Comparison of ENCODE assay signal across 23 cellular contexts in genomic region chr2:38534746-38535403, GRCh38.
DNase-seq lines count a peak whose midpoint lies in the region; ATAC-seq and TF ChIP-seq lines count a peak whose summit lies in the region.
"Had no signal": no experiment of that assay in that cellular context is flagged by ENCODE, and none has a peak within 500 bp of the region (broad histone marks: within the 10 kb centered on the region; RNA-seq: fewer than 3 reads in every experiment).

No MANE protein-coding gene starts in this region.

- no peaks in the 10 kb centered on the region for H3K9me3 Mint-ChIP-seq in activated naive CD8-positive, alpha-beta T cell (ENCODE audit: low read depth)
- no peaks in the 10 kb centered on the region for H3K9me3 Mint-ChIP-seq in activated naive CD8-positive, alpha-beta T cell treated with anti-CD3 and anti-CD28 coated beads for 36 hours
- H3K9me3 Mint-ChIP-seq in neural crest cell = no peaks in the 10 kb centered on the region
- H3K9me3 Mint-ChIP-seq: activated T-helper 1 cell treated with anti-CD3 and anti-CD28 coated beads, Interleukin-12 subunit alpha, Interleukin-12 subunit beta, Interleukin-2, Interleukin-4 antibody, amounts not matched to agents 30 ng/mL and 10 ng/mL and 1 ng/mL, durations not matched to agents 14 hours and 24 hours and 36 hours had no signal

- H3K4me3 ChIP-seq in fibroblast of mammary gland (ENCODE audit: control insufficient read depth, low read depth, low read length) (no peak overlapping the region), uterus (peak overlapping the region; percentile 45 to 50), BE2C (ENCODE audit: low read depth, low read length) (no peak overlapping the region)
- H3K4me3 ChIP-seq: cardiac muscle cell, GM12878 had no signal

- intact Hi-C loops in uterus (cut with DNase I; ENCODE audit: low total_unique reads) = loop anchor here (10.0 kb wide), 1 partner anchor 210 kb away; no protein-coding TSS in a partner anchor

- H3K36me3 Mint-ChIP-seq in activated naive CD8-positive, alpha-beta T cell = no peaks in the 10 kb centered on the region
- H3K36me3 Mint-ChIP-seq in activated naive CD8-positive, alpha-beta T cell treated with anti-CD3 and anti-CD28 coated beads for 36 hours = no peaks in the 10 kb centered on the region
- H3K36me3 Mint-ChIP-seq in neural crest cell (ENCODE audit: low read depth) = no peaks in the 10 kb centered on the region

- H3K36me3 ChIP-seq in uterus (no peaks in the 10 kb centered on the region), BE2C (no peaks in the 10 kb centered on the region)
- H3K36me3 ChIP-seq: BLaER1 treated with 17β-estradiol and CSF1 and Interleukin-3, amounts not matched to agents 10 nM and 100 nM; cardiac muscle cell; SJSA1 had no signal

- DNase-seq in activated naive CD8-positive, alpha-beta T cell treated with anti-CD3 and anti-CD28 coated beads for 36 hours = no peak
- DNase-seq in fibroblast of mammary gland (ENCODE audit: low read depth) = peak; percentile 41
- no peak for DNase-seq in neural crest cell (ENCODE audit: low read depth, low spot score)
- DNase-seq in uterus = peak; percentile 51 to 79
- no peak for DNase-seq in BE2C
- no peak for DNase-seq in NCI-H748 treated with DMSO at 0.1 percent for 48 hours (lab: John Stamatoyannopoulos, UW)
- DNase-seq: activated CD4-positive, CD25-positive, alpha-beta regulatory T cell treated with anti-CD3 and anti-CD28 coated beads, Interleukin-2, amount 50 U/mL, for 72 hours; effector memory CD4-positive, alpha-beta T cell; GF-D8; hippocampal formation; NCI-H1092; NCI-H2081 treated with DMSO at 0.1 percent for 48 hours; NCI-H524 treated with DMSO at 0.1 percent for 48 hours; PC-3; stimulated activated CD4-positive, alpha-beta T cell treated with anti-CD3 and anti-CD28 coated beads, Interleukin-2, amount 100 ng/mL, for 48 hours had no signal

- peaks cover 2% of the 10 kb centered on the region for H3K4me1 Mint-ChIP-seq in activated naive CD8-positive, alpha-beta T cell (ENCODE audit: low read depth)
- no peaks in the 10 kb centered on the region for H3K4me1 Mint-ChIP-seq in activated naive CD8-positive, alpha-beta T cell treated with anti-CD3 and anti-CD28 coated beads for 36 hours
- H3K4me1 Mint-ChIP-seq in neural crest cell = peaks cover 4% of the 10 kb centered on the region

- H3K27ac ChIP-seq in uterus = peak overlapping the region; percentile 77 to 87
- H3K27ac ChIP-seq: BLaER1 treated with 17β-estradiol and CSF1 and Interleukin-3, amounts not matched to agents 10 nM and 100 nM; cardiac muscle cell; KMS-11; SJSA1 had no signal

- peak overlapping the region; percentile 70 for H3K4me3 Mint-ChIP-seq in activated naive CD8-positive, alpha-beta T cell
- no peak overlapping the region for H3K4me3 Mint-ChIP-seq in activated naive CD8-positive, alpha-beta T cell treated with anti-CD3 and anti-CD28 coated beads for 36 hours
- peak overlapping the region; percentile 31 for H3K4me3 Mint-ChIP-seq in neural crest cell

- no peak overlapping the region for H3K27ac Mint-ChIP-seq in activated naive CD8-positive, alpha-beta T cell
- no peak overlapping the region for H3K27ac Mint-ChIP-seq in activated naive CD8-positive, alpha-beta T cell treated with anti-CD3 and anti-CD28 coated beads for 36 hours
- no peak overlapping the region for H3K27ac Mint-ChIP-seq in neural crest cell (ENCODE audit: unreplicated experiment)
- H3K27ac Mint-ChIP-seq: activated T-helper 1 cell treated with anti-CD3 and anti-CD28 coated beads, Interleukin-12 subunit alpha, Interleukin-12 subunit beta, Interleukin-2, Interleukin-4 antibody, amounts not matched to agents 30 ng/mL and 10 ng/mL and 1 ng/mL, durations not matched to agents 14 hours and 24 hours and 36 hours had no signal

- H3K27me3 ChIP-seq in uterus (no peaks in the 10 kb centered on the region), BE2C (no peaks in the 10 kb centered on the region)
- H3K27me3 ChIP-seq: SJSA1 had no signal

- no peak for ATAC-seq in GM18520 (IDR thresholded peaks at IDR 0.05; ENCODE audit: unreplicated experiment)
- ATAC-seq: GM12878 had no signal

- H3K4me1 ChIP-seq in uterus (peaks cover 0 to 4% of the 10 kb centered on the region in 2 donors), BE2C (no peaks in the 10 kb centered on the region)

- TF ChIP-seq CTCF in fibroblast of mammary gland (conservative IDR thresholded peaks at IDR 0.05; ENCODE audit: control insufficient read depth, insufficient read depth, low read depth, low read length) (no peak), neural crest cell (conservative IDR thresholded peaks at IDR 0.05) (no peak), uterus (IDR thresholded peaks at IDR 0.05) (no peak), BE2C (IDR thresholded peaks at IDR 0.05; ENCODE audit: low read depth, low read length) (no peak)

- H3K9me3 ChIP-seq in uterus (no peaks in the 10 kb centered on the region), BE2C (no peaks in the 10 kb centered on the region)
- H3K9me3 ChIP-seq: SJSA1 had no signal

- TF ChIP-seq POLR2A in uterus (IDR thresholded peaks at IDR 0.05) = peak in 1 of 2 donors; percentile 49

- peaks cover 5% of the 10 kb centered on the region for H3K27me3 Mint-ChIP-seq in activated naive CD8-positive, alpha-beta T cell
- H3K27me3 Mint-ChIP-seq in activated naive CD8-positive, alpha-beta T cell treated with anti-CD3 and anti-CD28 coated beads for 36 hours = peaks cover 31% of the 10 kb centered on the region
- peaks cover 17% of the 10 kb centered on the region for H3K27me3 Mint-ChIP-seq in neural crest cell (ENCODE audit: low read depth)

Comparison
In these comparisons a context has a peak if more than half of its experiments do, and no peak if none do; other contexts are left out.
1. DNase-seq: peak in fibroblast of mammary gland (single experiment) and uterus (2 of 2); none in activated naive CD8-positive, alpha-beta T cell treated with anti-CD3 and anti-CD28 coated beads for 36 hours (single experiment), neural crest cell (single experiment), BE2C (single experiment) and NCI-H748 treated with DMSO at 0.1 percent for 48 hours (single experiment).
2. H3K4me3 ChIP-seq: peak in uterus (2 of 2); none in fibroblast of mammary gland (single experiment) and BE2C (single experiment).